ENCODE assay signal across 11 cellular contexts in the genomic region with DNA sequence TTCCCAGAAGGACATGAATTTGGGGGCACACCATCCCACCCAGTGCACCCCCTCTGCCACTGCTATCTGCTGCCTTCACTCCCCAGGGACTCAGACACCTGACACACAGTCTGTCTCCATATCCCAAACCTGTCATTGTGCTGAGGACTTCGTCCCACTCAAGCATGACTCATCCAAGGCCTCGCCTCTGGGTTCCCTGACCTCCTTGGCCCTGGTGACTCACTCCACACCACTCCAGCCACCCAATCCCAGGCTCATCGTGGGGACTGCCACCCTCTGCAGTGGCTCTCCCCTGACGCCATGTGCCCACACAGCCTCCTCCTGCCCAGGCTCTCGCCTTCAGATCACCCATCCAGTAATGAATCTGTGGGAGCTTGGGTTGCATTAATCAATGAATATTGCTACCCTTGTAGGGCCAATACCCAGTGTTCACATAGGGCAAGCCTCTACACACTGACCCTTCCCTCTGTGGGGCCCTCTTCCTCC. TPM values are rescaled to one million over a fixed set of nuclear protein-coding genes. Genes with fewer than 3 reads are reported as not detected.
A peak's percentile ranks its signal among the peaks of the same experiment; 100 is the strongest.
DNase-seq lines count a peak whose midpoint lies in the region; ATAC-seq and TF ChIP-seq lines count a peak whose summit lies in the region.
"Had no signal": no experiment of that assay in that cellular context is flagged by ENCODE, and none has a peak within 500 bp of the region (broad histone marks: within the 10 kb centered on the region; RNA-seq: fewer than 3 reads in every experiment).

No MANE protein-coding gene starts in this region.

- H3K36me3 ChIP-seq in right atrium auricular region: no peaks in the 10 kb centered on the region
- H3K36me3 ChIP-seq in upper lobe of left lung: no peaks in the 10 kb centered on the region
- H3K36me3 ChIP-seq in spleen: no peaks in the 10 kb centered on the region
- H3K36me3 ChIP-seq: esophagus muscularis mucosa, prostate gland had no signal

- no peak overlapping the region for H3K4me3 ChIP-seq in right atrium auricular region
- no peak overlapping the region for H3K4me3 ChIP-seq in upper lobe of left lung
- H3K4me3 ChIP-seq in spleen: no peak overlapping the region
- H3K4me3 ChIP-seq: esophagus muscularis mucosa, prostate gland had no signal

- H3K27me3 ChIP-seq in right atrium auricular region (no peaks in the 10 kb centered on the region), upper lobe of left lung (no peaks in the 10 kb centered on the region), spleen (replicated peaks in 1 of 7) (peaks cover 0 to 3% (median 0%) of the 10 kb centered on the region in 7 donors)

- TF ChIP-seq POLR2A in upper lobe of left lung (IDR thresholded peaks at IDR 0.05) (no peak), spleen (IDR thresholded peaks at IDR 0.05) (no peak)

- TF ChIP-seq EP300 in upper lobe of left lung (IDR thresholded peaks at IDR 0.05): no peak

- H3K27ac ChIP-seq in right atrium auricular region (no peak overlapping the region), upper lobe of left lung (no peak overlapping the region), spleen (no peak overlapping the region)
- H3K27ac ChIP-seq: esophagus muscularis mucosa, prostate gland had no signal

- H3K4me1 ChIP-seq in right atrium auricular region (no peaks in the 10 kb centered on the region), upper lobe of left lung (peaks cover 0 to 4% (median under 1%) of the 10 kb centered on the region in 4 donors), spleen (peaks cover 0 to 28% (median 1%) of the 10 kb centered on the region in 6 donors)
- H3K4me1 ChIP-seq: prostate gland had no signal

- intact Hi-C loops in Right ventricle myocardium superior (cut with DNase I) (no loop called here), spleen (cut with DNase I; ENCODE audit: low total_unique reads) (no loop called here)

- ATAC-seq in Right ventricle myocardium superior (ENCODE audit: poor library complexity) (peak; percentile 19), SK-N-SH treated with all-trans-retinoic acid at 6 μM for 48 hours (peak; percentile 32; the same call in 2 of the 3 replicates), upper lobe of left lung (ENCODE audit: low FRiP score in 2 of 2) (peak; percentile 70 to 76), HG03565 (IDR thresholded peaks at IDR 0.05; ENCODE audit: unreplicated experiment) (no peak)

- 52 to 80% methylated on average over 1 to 5 of the region's 5 CpGs for WGBS in upper lobe of left lung, 2 donors
- 65 to 81% (median 70%) methylated on average over 5 of the region's 5 CpGs for WGBS in spleen, 5 donors

- H3K9me3 ChIP-seq in right atrium auricular region (no peaks in the 10 kb centered on the region), upper lobe of left lung (no peaks in the 10 kb centered on the region), spleen (no peaks in the 10 kb centered on the region)
- H3K9me3 ChIP-seq: esophagus muscularis mucosa, prostate gland had no signal

- DNase-seq in Right ventricle myocardium superior: no peak
- DNase-seq in right atrium auricular region (ENCODE audit: low spot score): no peak
- peak; percentile 67 for DNase-seq in hepatic stellate cell (ENCODE audit: low spot score)
- DNase-seq in upper lobe of left lung: peak in 1 of 2 donors; percentile 83
- DNase-seq in HuH-7 (ENCODE audit: low spot score): no peak
- DNase-seq in spleen: no peak
- DNase-seq: NCI-H1930 had no signal

- no peak for TF ChIP-seq CTCF in right atrium auricular region (IDR thresholded peaks at IDR 0.05)
- no peak for TF ChIP-seq CTCF in upper lobe of left lung (IDR thresholded peaks at IDR 0.05)
- TF ChIP-seq CTCF in spleen (IDR thresholded peaks at IDR 0.05 in 8 of 11, conservative IDR thresholded peaks at IDR 0.05 in 3 of 11): no peak

TF ChIP-seq in SK-N-SH treated with all-trans-retinoic acid at 6 μM for 48 hours, 23 proteins besides CTCF, POLR2A, EP300 and RAD21:
- TF ChIP-seq ZFP3 (CRISPR knock-in tag; IDR thresholded peaks at IDR 0.05) (no peak), ZNF70 (CRISPR knock-in tag; IDR thresholded peaks at IDR 0.05) (no peak), TOX (CRISPR knock-in tag; IDR thresholded peaks at IDR 0.05; ENCODE audit: borderline replicate concordance) (no peak), ESRRG (CRISPR knock-in tag; IDR thresholded peaks at IDR 0.05) (no peak), ARNTL (CRISPR knock-in tag; IDR thresholded peaks at IDR 0.05; ENCODE audit: borderline replicate concordance, low read depth) (no peak), SNAI2 (CRISPR knock-in tag; IDR thresholded peaks at IDR 0.05) (no peak), ZFP30 (CRISPR knock-in tag; IDR thresholded peaks at IDR 0.05) (no peak), ZNF565 (CRISPR knock-in tag; conservative IDR thresholded peaks at IDR 0.05; ENCODE audit: low read depth) (no peak), ZNF8 (CRISPR knock-in tag; IDR thresholded peaks at IDR 0.05) (no peak), TCF4 (CRISPR knock-in tag; IDR thresholded peaks at IDR 0.05; ENCODE audit: borderline replicate concordance) (no peak), PPARA (CRISPR knock-in tag; IDR thresholded peaks at IDR 0.05; ENCODE audit: borderline replicate concordance) (no peak), RARB (CRISPR knock-in tag; IDR thresholded peaks at IDR 0.05) (no peak), CSDC2 (CRISPR knock-in tag; IDR thresholded peaks at IDR 0.05) (no peak), OSR1 (CRISPR knock-in tag; IDR thresholded peaks at IDR 0.05) (no peak), ZC3H10 (CRISPR knock-in tag; IDR thresholded peaks at IDR 0.05) (no peak), BACH2 (CRISPR knock-in tag; IDR thresholded peaks at IDR 0.05; ENCODE audit: borderline replicate concordance) (no peak), ISL1 (CRISPR knock-in tag; IDR thresholded peaks at IDR 0.05) (no peak)
- TF ChIP-seq, protein P1, sequence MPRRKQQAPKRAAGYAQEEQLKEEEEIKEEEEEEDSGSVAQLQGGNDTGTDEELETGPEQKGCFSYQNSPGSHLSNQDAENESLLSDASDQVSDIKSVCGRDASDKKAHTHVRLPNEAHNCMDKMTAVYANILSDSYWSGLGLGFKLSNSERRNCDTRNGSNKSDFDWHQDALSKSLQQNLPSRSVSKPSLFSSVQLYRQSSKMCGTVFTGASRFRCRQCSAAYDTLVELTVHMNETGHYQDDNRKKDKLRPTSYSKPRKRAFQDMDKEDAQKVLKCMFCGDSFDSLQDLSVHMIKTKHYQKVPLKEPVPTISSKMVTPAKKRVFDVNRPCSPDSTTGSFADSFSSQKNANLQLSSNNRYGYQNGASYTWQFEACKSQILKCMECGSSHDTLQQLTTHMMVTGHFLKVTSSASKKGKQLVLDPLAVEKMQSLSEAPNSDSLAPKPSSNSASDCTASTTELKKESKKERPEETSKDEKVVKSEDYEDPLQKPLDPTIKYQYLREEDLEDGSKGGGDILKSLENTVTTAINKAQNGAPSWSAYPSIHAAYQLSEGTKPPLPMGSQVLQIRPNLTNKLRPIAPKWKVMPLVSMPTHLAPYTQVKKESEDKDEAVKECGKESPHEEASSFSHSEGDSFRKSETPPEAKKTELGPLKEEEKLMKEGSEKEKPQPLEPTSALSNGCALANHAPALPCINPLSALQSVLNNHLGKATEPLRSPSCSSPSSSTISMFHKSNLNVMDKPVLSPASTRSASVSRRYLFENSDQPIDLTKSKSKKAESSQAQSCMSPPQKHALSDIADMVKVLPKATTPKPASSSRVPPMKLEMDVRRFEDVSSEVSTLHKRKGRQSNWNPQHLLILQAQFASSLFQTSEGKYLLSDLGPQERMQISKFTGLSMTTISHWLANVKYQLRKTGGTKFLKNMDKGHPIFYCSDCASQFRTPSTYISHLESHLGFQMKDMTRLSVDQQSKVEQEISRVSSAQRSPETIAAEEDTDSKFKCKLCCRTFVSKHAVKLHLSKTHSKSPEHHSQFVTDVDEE (CRISPR knock-in tag; IDR thresholded peaks at IDR 0.05): no peak
- TF ChIP-seq, protein P2, sequence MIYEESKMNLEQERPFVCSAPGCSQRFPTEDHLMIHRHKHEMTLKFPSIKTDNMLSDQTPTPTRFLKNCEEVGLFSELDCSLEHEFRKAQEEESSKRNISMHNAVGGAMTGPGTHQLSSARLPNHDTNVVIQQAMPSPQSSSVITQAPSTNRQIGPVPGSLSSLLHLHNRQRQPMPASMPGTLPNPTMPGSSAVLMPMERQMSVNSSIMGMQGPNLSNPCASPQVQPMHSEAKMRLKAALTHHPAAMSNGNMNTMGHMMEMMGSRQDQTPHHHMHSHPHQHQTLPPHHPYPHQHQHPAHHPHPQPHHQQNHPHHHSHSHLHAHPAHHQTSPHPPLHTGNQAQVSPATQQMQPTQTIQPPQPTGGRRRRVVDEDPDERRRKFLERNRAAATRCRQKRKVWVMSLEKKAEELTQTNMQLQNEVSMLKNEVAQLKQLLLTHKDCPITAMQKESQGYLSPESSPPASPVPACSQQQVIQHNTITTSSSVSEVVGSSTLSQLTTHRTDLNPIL (CRISPR knock-in tag; IDR thresholded peaks at IDR 0.05; ENCODE audit: low read depth): no peak
- TF ChIP-seq, protein P3, sequence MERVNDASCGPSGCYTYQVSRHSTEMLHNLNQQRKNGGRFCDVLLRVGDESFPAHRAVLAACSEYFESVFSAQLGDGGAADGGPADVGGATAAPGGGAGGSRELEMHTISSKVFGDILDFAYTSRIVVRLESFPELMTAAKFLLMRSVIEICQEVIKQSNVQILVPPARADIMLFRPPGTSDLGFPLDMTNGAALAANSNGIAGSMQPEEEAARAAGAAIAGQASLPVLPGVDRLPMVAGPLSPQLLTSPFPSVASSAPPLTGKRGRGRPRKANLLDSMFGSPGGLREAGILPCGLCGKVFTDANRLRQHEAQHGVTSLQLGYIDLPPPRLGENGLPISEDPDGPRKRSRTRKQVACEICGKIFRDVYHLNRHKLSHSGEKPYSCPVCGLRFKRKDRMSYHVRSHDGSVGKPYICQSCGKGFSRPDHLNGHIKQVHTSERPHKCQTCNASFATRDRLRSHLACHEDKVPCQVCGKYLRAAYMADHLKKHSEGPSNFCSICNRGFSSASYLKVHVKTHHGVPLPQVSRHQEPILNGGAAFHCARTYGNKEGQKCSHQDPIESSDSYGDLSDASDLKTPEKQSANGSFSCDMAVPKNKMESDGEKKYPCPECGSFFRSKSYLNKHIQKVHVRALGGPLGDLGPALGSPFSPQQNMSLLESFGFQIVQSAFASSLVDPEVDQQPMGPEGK (CRISPR knock-in tag; IDR thresholded peaks at IDR 0.05; ENCODE audit: borderline replicate concordance): no peak

RNA-seq across cellular contexts. Expression of a gene that starts 6.6 kb away (rescaled TPM):
- total RNA-seq in Right ventricle myocardium superior: 6.9 TPM
- 10 to 100 TPM; 15.8 to 25.7 TPM for total RNA-seq in right atrium auricular region
- 100 to 1,000 TPM in 3 of 6 donors, 10 to 100 TPM in 3; 16.8 to 136 (median 100) TPM for total RNA-seq in upper lobe of left lung
- total RNA-seq in spleen: 10 to 100 TPM; 26.2 to 61.8 (median 31.6) TPM
- 10 to 100 TPM; 15.8 to 20.5 (median 18.6) TPM for polyA plus RNA-seq in spleen
